ENCODE assay signal across 15 cellular contexts in the genomic region with DNA sequence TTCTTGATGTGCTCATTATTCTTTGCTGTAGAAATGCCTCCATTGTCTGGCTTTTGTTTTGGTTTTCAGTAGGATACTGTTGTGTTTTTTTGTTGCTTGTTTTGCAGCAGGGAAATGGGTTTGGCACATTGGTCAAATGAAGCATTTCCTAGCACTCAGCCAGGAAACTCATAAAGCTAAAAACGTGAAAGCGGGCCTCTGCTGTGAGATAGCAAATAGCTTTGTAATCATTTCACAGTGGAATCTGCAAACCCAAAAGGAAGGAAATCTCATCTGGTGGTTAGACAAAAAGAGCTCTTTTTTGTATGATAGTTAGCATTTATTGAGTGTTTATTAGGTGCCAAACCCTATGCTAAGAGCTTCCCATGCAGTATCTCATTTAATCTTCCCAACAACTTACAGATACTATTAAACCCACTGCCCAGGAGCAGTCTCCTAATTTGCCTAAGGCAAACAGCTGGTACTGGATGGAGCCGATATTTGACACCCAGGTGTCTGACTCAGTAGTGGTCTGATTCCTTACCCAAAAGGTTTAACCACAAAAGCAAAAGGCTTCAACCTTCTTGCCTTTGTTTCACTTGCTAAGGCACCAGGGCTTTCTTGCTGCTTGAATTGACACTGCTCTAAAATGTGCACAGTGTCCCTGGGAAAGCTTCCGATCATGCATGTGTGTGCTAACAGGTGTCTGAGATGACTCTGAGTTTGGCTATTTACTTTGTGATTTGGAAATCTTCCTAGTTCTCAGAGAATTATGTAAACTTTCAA.
A peak's percentile ranks its signal among the peaks of the same experiment; 100 is the strongest.
DNase-seq lines count a peak whose midpoint lies in the region; ATAC-seq lines count a peak whose summit lies in the region.
"Had no signal": no experiment of that assay in that cellular context is flagged by ENCODE, and none has a peak within 500 bp of the region (broad histone marks: within the 10 kb centered on the region; RNA-seq: fewer than 3 reads in every experiment).

No MANE protein-coding gene starts in this region.

- H3K36me3 Mint-ChIP-seq in activated CD4-positive, alpha-beta T cell treated with anti-CD3 and anti-CD28 coated beads, Interleukin-2, amount 10 ng/mL, durations not matched to agents 24 days and 14 days (ENCODE audit: low read depth) = no peaks in the 10 kb centered on the region
- H3K36me3 Mint-ChIP-seq: CD4-positive, CD25-positive, alpha-beta regulatory T cell had no signal

- H3K9me3 Mint-ChIP-seq in activated CD4-positive, alpha-beta T cell treated with anti-CD3 and anti-CD28 coated beads, Interleukin-2, amount 10 ng/mL, durations not matched to agents 24 days and 14 days = peaks cover under 1% of the 10 kb centered on the region
- H3K9me3 Mint-ChIP-seq: HFFc6 had no signal

- ATAC-seq in GM21717 (IDR thresholded peaks at IDR 0.05; ENCODE audit: unreplicated experiment) = no peak
- ATAC-seq: A549 had no signal

- peaks cover 3% of the 10 kb centered on the region for H3K4me1 Mint-ChIP-seq in activated CD4-positive, alpha-beta T cell treated with anti-CD3 and anti-CD28 coated beads, Interleukin-2, amount 10 ng/mL, durations not matched to agents 24 days and 14 days

- intact Hi-C loops in activated CD4-positive, alpha-beta T cell treated with anti-CD3 and anti-CD28 coated beads, Interleukin-2, amount 10 ng/mL, durations not matched to agents 24 days and 14 days (cut with micrococcal nuclease) = no loop called here

- peak; percentile 57 for DNase-seq in activated CD4-positive, alpha-beta T cell treated with anti-CD3 and anti-CD28 coated beads, Interleukin-2, amount 10 ng/mL, durations not matched to agents 24 days and 14 days
- DNase-seq in activated CD4-positive, alpha-beta T cell treated with anti-CD3 and anti-CD28 coated beads, Interleukin-2, amount 50 U/mL, for 4 hours = no peak
- DNase-seq in M059J (ENCODE audit: low read depth) (peak; percentile 74), dermis blood vessel endothelial cell (peak; percentile 63), myocyte (ENCODE audit: low read depth) (peak; percentile 76), T-helper 9 cell (no peak)
- DNase-seq in central memory CD4-positive, alpha-beta T cell = no peak
- DNase-seq: activated CD4-positive, alpha-beta T cell treated with anti-CD3 and anti-CD28 coated beads for 48 hours; brain microvascular endothelial cell; CD4-positive, CD25-positive, alpha-beta regulatory T cell; HFFc6; NCI-H187 treated with DMSO at 0.1 percent for 48 hours; Right ventricle myocardium superior had no signal

- no peak overlapping the region for H3K27ac Mint-ChIP-seq in activated CD4-positive, alpha-beta T cell treated with anti-CD3 and anti-CD28 coated beads, Interleukin-2, amount 10 ng/mL, durations not matched to agents 24 days and 14 days
- H3K27ac Mint-ChIP-seq: HFFc6 had no signal

- H3K4me3 Mint-ChIP-seq in activated CD4-positive, alpha-beta T cell treated with anti-CD3 and anti-CD28 coated beads, Interleukin-2, amount 10 ng/mL, durations not matched to agents 24 days and 14 days = no peak overlapping the region
- H3K4me3 Mint-ChIP-seq: CD4-positive, CD25-positive, alpha-beta regulatory T cell; HFFc6 had no signal

- peaks cover 11% of the 10 kb centered on the region for H3K27me3 Mint-ChIP-seq in activated CD4-positive, alpha-beta T cell treated with anti-CD3 and anti-CD28 coated beads, Interleukin-2, amount 10 ng/mL, durations not matched to agents 24 days and 14 days

Comparison
In these comparisons a context has a peak if more than half of its experiments do, and no peak if none do; other contexts are left out.
1. DNase-seq: peak in activated CD4-positive, alpha-beta T cell treated with anti-CD3 and anti-CD28 coated beads, Interleukin-2, amount 10 ng/mL, durations not matched to agents 24 days and 14 days (single experiment), M059J (single experiment), dermis blood vessel endothelial cell (single experiment) and myocyte (single experiment); none in activated CD4-positive, alpha-beta T cell treated with anti-CD3 and anti-CD28 coated beads, Interleukin-2, amount 50 U/mL, for 4 hours (0 of 2), central memory CD4-positive, alpha-beta T cell (single experiment) and T-helper 9 cell (single experiment).